In genomic region chr21:30943920-30944319, GRCh38 we compare ENCODE assay signal across 21 cellular contexts.
DNase-seq lines count a peak whose midpoint lies in the region; ATAC-seq, FAIRE-seq and TF ChIP-seq lines count a peak whose summit lies in the region.
"Had no signal": no experiment of that assay in that cellular context is flagged by ENCODE, and none has a peak within 500 bp of the region (broad histone marks: within the 10 kb centered on the region; RNA-seq: fewer than 3 reads in every experiment).

No MANE protein-coding gene starts in this region.

- whole genome bisulfite sequencing in A549 (ENCODE audit: missing lambda C conversion rate), result under 1% methylated on average over 5 of the region's 5 CpGs
- no CpG with 5 or more reads among the region's 5 CpGs for WGBS in IMR-90 (ENCODE audit: extremely low coverage in 2 of 2, insufficient read length in 1 of 2), 2 experiments
- WGBS in H1 (ENCODE audit: extremely low coverage in 1 of 2, insufficient coverage in 1 of 2, insufficient read length in 1 of 2, insufficient replicate concordance in 2 of 2, low coverage in 1 of 2, low lambda C conversion rate in 2 of 2, missing lambda C conversion rate in 1 of 2), 2 experiments, result 85% methylated on average over 5 of the region's 5 CpGs; no CpG with 5 or more reads in 1 of the 2 experiments

- DNase-seq in A549 (ENCODE audit: low read depth in 1 of 2, low spot score in 1 of 2) (no peak), IMR-90 (no peak), H1 (ENCODE audit: low read depth in 1 of 2, low spot score in 2 of 2) (no peak), right atrium auricular region (ENCODE audit: low spot score) (no peak), GM13977 (ENCODE audit: low spot score) (no peak)
- DNase-seq: 8988T; AML-193; Caco-2; Calu3; CD4-positive, alpha-beta T cell; CD8-positive, alpha-beta T cell; DMS79 treated with DMSO at 0.1 percent for 48 hours; GF-D8 had no signal

- no peak for ATAC-seq in A549
- no peak for ATAC-seq in IMR-90 (ENCODE audit: low read depth)
- ATAC-seq: CD8-positive, alpha-beta T cell had no signal

- H4K5ac ChIP-seq in IMR-90 (ENCODE audit: low read depth, low read length) (no peak overlapping the region), H1 (ENCODE audit: insufficient read length, low read depth, low read length) (no peak overlapping the region)

- H3K4ac ChIP-seq in IMR-90 (ENCODE audit: low read depth, low read length) (no peak overlapping the region), H1 (replicated peaks; ENCODE audit: insufficient read length, low read depth, low read length) (no peak overlapping the region)

- H2BK5ac ChIP-seq in IMR-90 (ENCODE audit: low read depth, low read length, poor library complexity, severe bottlenecking) (no peak overlapping the region), H1 (ENCODE audit: low read depth, low read length) (no peak overlapping the region)

- H3K23ac ChIP-seq in IMR-90 (ENCODE audit: low read depth, low read length) (no peak overlapping the region), H1 (ENCODE audit: insufficient read length) (no peak overlapping the region)

- H3K9me3 ChIP-seq in A549 (no peaks in the 10 kb centered on the region), IMR-90 (ENCODE audit: control insufficient read depth, insufficient read depth, low read length) (peaks cover 11% of the 10 kb centered on the region), H1 (ENCODE audit: insufficient read depth in 2 of 2, low read depth in 1 of 2, low read length in 1 of 2) (no peaks in the 10 kb centered on the region), right atrium auricular region (no peaks in the 10 kb centered on the region)
- H3K9me3 ChIP-seq: BLaER1 treated with 17β-estradiol and CSF1 and Interleukin-3, amounts not matched to agents 10 nM and 100 nM; Caco-2 had no signal

- in situ Hi-C loops in IMR-90 (cut with MboI; ENCODE audit: low sequenced_read_pairs), result no loop called here
- in situ Hi-C loops in GM13977 (cut with MboI; ENCODE audit: low pct_unique_long_range_greater_than_20kb, low sequenced_read_pairs, unreplicated experiment), result no loop called here

- no peak overlapping the region for H3K4me2 ChIP-seq in A549
- H3K4me2 ChIP-seq in IMR-90 (ENCODE audit: low read depth, low read length), result no peak overlapping the region
- H3K4me2 ChIP-seq in H1 (ENCODE audit: insufficient read depth in 1 of 2, low read depth in 2 of 2, low read length in 2 of 2), result no peak overlapping the region
- H3K4me2 ChIP-seq: BLaER1 treated with 17β-estradiol and CSF1 and Interleukin-3, amounts not matched to agents 10 nM and 100 nM had no signal

- H3K18ac ChIP-seq in IMR-90 (ENCODE audit: low read depth, low read length) (no peak overlapping the region), H1 (ENCODE audit: extremely low read depth, low read length) (no peak overlapping the region)

- TF ChIP-seq POLR2A in A549 (IDR thresholded peaks at IDR 0.05; ENCODE audit: low read length) (no peak), IMR-90 (IDR thresholded peaks at IDR 0.05; ENCODE audit: low read depth, low read length) (no peak), H1 (IDR thresholded peaks at IDR 0.05; ENCODE audit: control extremely low read depth in 1 of 2, low read depth in 2 of 2, low read length in 2 of 2) (no peak)

- intact Hi-C loops in IMR-90 (cut with micrococcal nuclease), result no loop called here

- FAIRE-seq in A549 (lab: Jason Lieb, UNC) (no peak), H1 (lab: Jason Lieb, UNC) (no peak)
- FAIRE-seq: A204.1, D721Med, G401.6, GM12891, GM18507, GM19239 had no signal

- no peaks in the 10 kb centered on the region for H3K23me2 ChIP-seq in H1 (ENCODE audit: low read depth, low read length)

- no TSS peak for BruUV-seq in IMR-90 (replicated peaks; lab: Mats Ljungman, UMichigan)

- no peak overlapping the region for H4K91ac ChIP-seq in IMR-90 (ENCODE audit: insufficient read depth, low read depth, low read length)
- no peak overlapping the region for H4K91ac ChIP-seq in H1 (replicated peaks; ENCODE audit: insufficient read length, low read length)

- CTCF ChIA-PET in A549 (lab: Yijun Ruan, JAX), result no interaction called here
- CTCF ChIA-PET in IMR-90 (lab: Yijun Ruan, JAX), result no interaction called here
- CTCF ChIA-PET in H1 (lab: Charles Lee; ENCODE audit: partially characterized antibody), result no interaction called here

- no peaks in the 10 kb centered on the region for H3K79me1 ChIP-seq in IMR-90 (ENCODE audit: low read depth in 1 of 2, low read length in 2 of 2)
- H3K79me1 ChIP-seq in H1 (ENCODE audit: low read depth, low read length), result no peaks in the 10 kb centered on the region

- H2AFZ ChIP-seq in IMR-90 (replicated peaks; ENCODE audit: low read length, poor library complexity), result no peak overlapping the region
- H2AFZ ChIP-seq in H1 (ENCODE audit: low read length), result no peak overlapping the region

- TF ChIP-seq CTCF in A549 (IDR thresholded peaks at IDR 0.05), result no peak
- TF ChIP-seq CTCF in IMR-90 (conservative IDR thresholded peaks at IDR 0.05; ENCODE audit: low read depth, low read length), result no peak
- no peak for TF ChIP-seq CTCF in H1 (IDR thresholded peaks at IDR 0.05; ENCODE audit: control extremely low read depth in 1 of 3, insufficient read depth in 1 of 3, low read depth in 1 of 3, low read length in 3 of 3)
- no peak for TF ChIP-seq CTCF in right atrium auricular region (IDR thresholded peaks at IDR 0.05)
- no peak for TF ChIP-seq CTCF in GM13977 (IDR thresholded peaks at IDR 0.05; ENCODE audit: extremely low read depth, insufficient read depth, missing control alignments)

- no peak overlapping the region for H2AK5ac ChIP-seq in IMR-90 (ENCODE audit: low read depth, low read length)
- no peak overlapping the region for H2AK5ac ChIP-seq in H1 (ENCODE audit: low read depth, low read length)

- H2BK15ac ChIP-seq in IMR-90 (ENCODE audit: low read depth, low read length) (no peak overlapping the region), H1 (ENCODE audit: low read length) (no peak overlapping the region)

- POLR2A ChIA-PET in A549 (lab: Yijun Ruan, JAX) (no interaction called here), IMR-90 (lab: Charles Lee; ENCODE audit: unreplicated experiment) (no interaction called here), H1 (lab: Charles Lee; ENCODE audit: partially characterized antibody) (no interaction called here)

- no peak overlapping the region for H3K14ac ChIP-seq in IMR-90 (replicated peaks; ENCODE audit: low read depth, low read length)
- H3K14ac ChIP-seq in H1 (ENCODE audit: insufficient read length), result no peak overlapping the region

- H2BK20ac ChIP-seq in IMR-90 (ENCODE audit: low read depth, low read length) (no peak overlapping the region), H1 (ENCODE audit: low read length) (no peak overlapping the region)

- H3K4me3 ChIP-seq in A549 (no peak overlapping the region), IMR-90 (ENCODE audit: insufficient read depth, low read depth, low read length) (no peak overlapping the region), H1 (ENCODE audit: extremely low read depth in 1 of 4, insufficient read depth in 2 of 4, low read depth in 3 of 4, low read length in 4 of 4) (no peak overlapping the region), right atrium auricular region (no peak overlapping the region)
- H3K4me3 ChIP-seq: BLaER1 treated with 17β-estradiol and CSF1 and Interleukin-3, amounts not matched to agents 10 nM and 100 nM had no signal

- TF ChIP-seq EP300 in A549 (IDR thresholded peaks at IDR 0.05) (no peak), H1 (IDR thresholded peaks at IDR 0.05; ENCODE audit: borderline replicate concordance in 1 of 2, low read depth in 2 of 2, low read length in 2 of 2) (no peak)

- H3K4me1 ChIP-seq in A549 (no peaks in the 10 kb centered on the region), IMR-90 (ENCODE audit: control insufficient read depth, insufficient read depth, low read length) (no peaks in the 10 kb centered on the region), H1 (replicated peaks in 1 of 4; ENCODE audit: control insufficient read depth in 3 of 4, insufficient read depth in 4 of 4, low read length in 3 of 4) (no peaks in the 10 kb centered on the region), right atrium auricular region (no peaks in the 10 kb centered on the region)
- H3K4me1 ChIP-seq: BLaER1 treated with 17β-estradiol and CSF1 and Interleukin-3, amounts not matched to agents 10 nM and 100 nM; Caco-2 had no signal

- no peaks in the 10 kb centered on the region for H3K9me1 ChIP-seq in IMR-90 (ENCODE audit: insufficient read depth, low read length)

- H4K8ac ChIP-seq in IMR-90 (ENCODE audit: low read depth in 2 of 2, low read length in 2 of 2), result no peak overlapping the region
- H4K8ac ChIP-seq in H1 (ENCODE audit: extremely low read depth, insufficient read depth, low read length), result no peak overlapping the region

- H3K9ac ChIP-seq in IMR-90 (ENCODE audit: low read depth, low read length) (no peak overlapping the region), H1 (replicated peaks in 1 of 4; ENCODE audit: extremely low read depth in 1 of 4, low read depth in 3 of 4, low read length in 3 of 4) (no peak overlapping the region)
- H3K9ac ChIP-seq: BLaER1 treated with 17β-estradiol and CSF1 and Interleukin-3, amounts not matched to agents 10 nM and 100 nM had no signal

- H2BK120ac ChIP-seq in IMR-90 (ENCODE audit: low read depth, low read length) (no peak overlapping the region), H1 (replicated peaks; ENCODE audit: low read depth, low read length) (no peak overlapping the region)

- H3K27ac ChIP-seq in A549 (no peak overlapping the region), IMR-90 (ENCODE audit: insufficient read depth, low read length) (no peak overlapping the region), H1 (ENCODE audit: low read depth, low read length) (no peak overlapping the region), right atrium auricular region (no peak overlapping the region)
- H3K27ac ChIP-seq: BLaER1 treated with 17β-estradiol and CSF1 and Interleukin-3, amounts not matched to agents 10 nM and 100 nM; C4-2B had no signal

- dilution Hi-C loops in IMR-90 (cut with HindIII; ENCODE audit: low sequenced_read_pairs, unreplicated experiment), result no loop called here

- H3K27me3 ChIP-seq in IMR-90 (ENCODE audit: control insufficient read depth, insufficient read depth, low read length), result no peaks in the 10 kb centered on the region
- H3K27me3 ChIP-seq in H1 (replicated peaks in 1 of 4; ENCODE audit: control insufficient read depth in 3 of 4, extremely low read depth in 1 of 4, insufficient read depth in 3 of 4, low read length in 3 of 4), result no peaks in the 10 kb centered on the region
- H3K27me3 ChIP-seq in right atrium auricular region, result no peaks in the 10 kb centered on the region
- H3K27me3 ChIP-seq: BLaER1 treated with 17β-estradiol and CSF1 and Interleukin-3, amounts not matched to agents 10 nM and 100 nM had no signal

- no peaks in the 10 kb centered on the region for H3K79me2 ChIP-seq in H1 (ENCODE audit: control insufficient read depth in 1 of 2, insufficient read depth in 2 of 2, low read length in 2 of 2)

- no peak overlapping the region for H3K56ac ChIP-seq in IMR-90 (ENCODE audit: extremely low read depth, insufficient read depth, low read length)
- peak overlapping the region; percentile 46 for H3K56ac ChIP-seq in H1 (replicated peaks; ENCODE audit: insufficient read length, low read depth, low read length)

- H2BK12ac ChIP-seq in H1 (ENCODE audit: low read depth, low read length), result no peak overlapping the region

- H4K20me1 ChIP-seq in IMR-90 (ENCODE audit: insufficient read depth, low read length), result no peaks in the 10 kb centered on the region
- H4K20me1 ChIP-seq in H1 (replicated peaks in 1 of 2; ENCODE audit: control insufficient read depth in 1 of 2, insufficient read depth in 2 of 2, low read length in 2 of 2), result no peaks in the 10 kb centered on the region
- H4K20me1 ChIP-seq: BLaER1 treated with 17β-estradiol and CSF1 and Interleukin-3, amounts not matched to agents 10 nM and 100 nM had no signal

- H3K36me3 ChIP-seq in IMR-90 (ENCODE audit: control insufficient read depth, insufficient read depth, low read length) (no peaks in the 10 kb centered on the region), H1 (ENCODE audit: control insufficient read depth in 2 of 4, insufficient read depth in 4 of 4, low read length in 3 of 4) (no peaks in the 10 kb centered on the region), right atrium auricular region (no peaks in the 10 kb centered on the region)
- H3K36me3 ChIP-seq: BLaER1 treated with 17β-estradiol and CSF1 and Interleukin-3, amounts not matched to agents 10 nM and 100 nM had no signal

- H2AK9ac ChIP-seq in IMR-90 (replicated peaks; ENCODE audit: low read depth, low read length, poor library complexity), result no peak overlapping the region

- TF ChIP-seq RAD21 in A549 (conservative IDR thresholded peaks at IDR 0.05 in 1 of 2, IDR thresholded peaks at IDR 0.05 in 1 of 2), result no peak
- TF ChIP-seq RAD21 in IMR-90 (IDR thresholded peaks at IDR 0.05; ENCODE audit: low read length), result no peak
- no peak for TF ChIP-seq RAD21 in H1 (IDR thresholded peaks at IDR 0.05 in 1 of 2, conservative IDR thresholded peaks at IDR 0.05 in 1 of 2; ENCODE audit: low read depth in 2 of 2, low read length in 2 of 2)

Comparison
In these comparisons a context has a peak if more than half of its experiments do, and no peak if none do; other contexts are left out.
1. Of the 18 proteins assayed by ChIP-seq in both H1 and A549: peak only in H1: none; only in A549: none; in both: MAFK; in neither: 17.